Comparison of ENCODE assay signal across 25 cellular contexts in the genomic region with DNA sequence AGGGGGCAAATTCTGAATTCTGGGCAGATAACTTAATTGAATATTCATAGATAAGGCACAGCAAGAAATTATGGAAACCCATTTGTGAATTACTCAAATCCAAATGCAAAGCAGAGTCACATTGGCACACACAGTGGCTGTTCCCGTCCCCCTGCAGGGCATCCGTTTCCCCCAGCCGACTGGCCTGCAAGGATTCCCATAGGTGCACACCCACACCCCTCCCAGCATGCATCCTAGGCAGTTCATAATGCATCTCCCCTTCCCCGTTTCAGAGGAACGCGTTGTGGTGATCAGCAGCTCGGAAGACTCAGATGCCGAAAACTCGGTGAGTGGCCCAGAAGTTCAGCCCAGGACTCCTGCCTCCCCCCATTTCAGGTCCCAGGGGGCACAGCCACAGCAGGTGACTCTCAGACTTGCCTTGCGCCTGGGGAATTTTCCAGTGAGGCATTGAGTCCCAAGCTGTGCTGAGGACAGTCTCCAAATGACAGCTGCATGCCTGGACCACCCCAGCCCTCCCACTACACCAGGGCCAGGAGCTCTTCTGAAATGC. TPM values are rescaled to one million over a fixed set of nuclear protein-coding genes. Genes with fewer than 3 reads are reported as not detected.
"Had no signal": no experiment of that assay in that cellular context is flagged by ENCODE, and none has a peak within 500 bp of the region (broad histone marks: within the 10 kb centered on the region; RNA-seq: fewer than 3 reads in every experiment).

No MANE protein-coding gene starts in this region.

- H3K27me3 ChIP-seq: SJSA1 had no signal

- H3K4me1 Mint-ChIP-seq: IgD-negative memory B cell had no signal

- H3K27ac Mint-ChIP-seq: IgD-negative memory B cell had no signal

- H3K4me3 Mint-ChIP-seq: IgD-negative memory B cell had no signal

- H3K27me3 Mint-ChIP-seq: IgD-negative memory B cell had no signal

- H3K9me3 ChIP-seq: SJSA1 had no signal

- DNase-seq: MV-4-11, NCI-H1048, NCI-H1105, NCI-H1417, NCI-H146, NCI-H1694 treated with DMSO at 0.1 percent for 48 hours, NCI-H2029, NCI-H2081 treated with DMSO at 0.1 percent for 48 hours, NCI-H2171, NCI-H345, NCI-H446 treated with DMSO at 0.1 percent for 48 hours, NCI-H510A treated with DMSO at 0.1 percent for 48 hours, NCI-H69, NCI-H774, Right ventricle myocardium superior, RPMI8226, SIG-M5, SW 1271 had no signal

- ATAC-seq: K562 had no signal

- H3K4me3 ChIP-seq: K562, SJSA1, SK-N-MC had no signal

- H3K27ac ChIP-seq: HL-60, SJSA1, SK-N-MC had no signal

- H3K36me3 Mint-ChIP-seq: IgD-negative memory B cell had no signal

- H3K9me3 Mint-ChIP-seq: IgD-negative memory B cell had no signal

RNA-seq across cellular contexts. Expression of a gene that starts 48.1 kb away (rescaled TPM):
- total RNA-seq: K562, LHCN-M2, MCF 10A, Right ventricle myocardium superior, SJSA1 had no signal
- polyA plus RNA-seq: IgD-negative memory B cell, K562 had no signal
